In the genomic region with DNA sequence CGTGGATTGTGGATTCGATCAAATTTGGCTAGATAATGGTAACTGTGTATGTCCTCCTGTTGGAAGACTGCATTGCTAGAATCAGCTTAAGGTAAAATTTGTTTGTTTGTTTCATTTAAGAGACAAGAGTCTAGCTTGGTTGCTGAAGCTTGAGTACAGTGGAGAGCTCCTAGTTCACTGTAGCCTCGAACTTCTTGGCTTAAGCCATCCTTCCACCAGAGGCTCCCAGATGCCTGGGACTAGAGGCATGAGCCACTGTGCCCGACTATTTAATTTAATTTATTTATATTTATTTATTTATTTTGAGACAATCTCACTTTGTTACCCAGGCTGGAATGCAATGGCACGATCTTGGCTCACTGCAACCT, we compare ENCODE assay signal across 8 cellular contexts. TPM values are rescaled to one million over a fixed set of nuclear protein-coding genes. Genes with fewer than 3 reads are reported as not detected.
A peak's percentile ranks its signal among the peaks of the same experiment; 100 is the strongest.
DNase-seq lines count a peak whose midpoint lies in the region; ATAC-seq and TF ChIP-seq lines count a peak whose summit lies in the region.

No MANE protein-coding gene starts in this region.

- peak overlapping the region; percentile 95 for H3K4me3 Mint-ChIP-seq in stimulated activated naive CD8-positive, alpha-beta T cell treated with anti-CD3 and anti-CD28 coated beads, Interleukin-15, Interleukin-2, amounts not matched to agents 100 ng/mL and 50 ng/mL, for 24 hours
- H3K4me3 Mint-ChIP-seq in activated naive CD8-positive, alpha-beta T cell treated with anti-CD3 and anti-CD28 coated beads for 36 hours, result peak overlapping the region; percentile 94

- no peaks in the 10 kb centered on the region for H3K27me3 Mint-ChIP-seq in stimulated activated naive CD8-positive, alpha-beta T cell treated with anti-CD3 and anti-CD28 coated beads, Interleukin-15, Interleukin-2, amounts not matched to agents 100 ng/mL and 50 ng/mL, for 24 hours
- H3K27me3 Mint-ChIP-seq in activated naive CD8-positive, alpha-beta T cell treated with anti-CD3 and anti-CD28 coated beads for 36 hours, result no peaks in the 10 kb centered on the region

- H3K4me3 ChIP-seq in kidney epithelial cell (ENCODE audit: low read depth, low read length), result peak overlapping the region; percentile 73

- H3K36me3 ChIP-seq in kidney epithelial cell (ENCODE audit: control insufficient read depth, insufficient read depth, low read length), result no peaks in the 10 kb centered on the region

- TF ChIP-seq CTCF in kidney epithelial cell (IDR thresholded peaks at IDR 0.05; ENCODE audit: insufficient read depth, low read length, poor library complexity, severe bottlenecking), result no peak

- ATAC-seq in stimulated activated naive CD8-positive, alpha-beta T cell treated with anti-CD3 and anti-CD28 coated beads, Interleukin-15, Interleukin-2, amounts not matched to agents 100 U/mL and 50 U/mL, for 24 hours, result no peak
- ATAC-seq in GM21390 (IDR thresholded peaks at IDR 0.05; ENCODE audit: unreplicated experiment) (no peak), HG02981 (IDR thresholded peaks at IDR 0.05; ENCODE audit: unreplicated experiment) (no peak)

- H3K4me1 Mint-ChIP-seq in stimulated activated naive CD8-positive, alpha-beta T cell treated with anti-CD3 and anti-CD28 coated beads, Interleukin-15, Interleukin-2, amounts not matched to agents 100 ng/mL and 50 ng/mL, for 24 hours (ENCODE audit: low read depth), result peaks cover 44% of the 10 kb centered on the region
- peaks cover 29% of the 10 kb centered on the region for H3K4me1 Mint-ChIP-seq in activated naive CD8-positive, alpha-beta T cell treated with anti-CD3 and anti-CD28 coated beads for 36 hours

- H3K9me3 Mint-ChIP-seq in stimulated activated naive CD8-positive, alpha-beta T cell treated with anti-CD3 and anti-CD28 coated beads, Interleukin-15, Interleukin-2, amounts not matched to agents 100 ng/mL and 50 ng/mL, for 24 hours, result no peaks in the 10 kb centered on the region
- H3K9me3 Mint-ChIP-seq in activated naive CD8-positive, alpha-beta T cell treated with anti-CD3 and anti-CD28 coated beads for 36 hours, result no peaks in the 10 kb centered on the region

- H3K27me3 ChIP-seq in kidney epithelial cell (ENCODE audit: control insufficient read depth, insufficient read depth, low read length), result no peaks in the 10 kb centered on the region

- H3K27ac Mint-ChIP-seq in stimulated activated naive CD8-positive, alpha-beta T cell treated with anti-CD3 and anti-CD28 coated beads, Interleukin-15, Interleukin-2, amounts not matched to agents 100 ng/mL and 50 ng/mL, for 24 hours, result peak overlapping the region; percentile 71
- no peak overlapping the region for H3K27ac Mint-ChIP-seq in activated naive CD8-positive, alpha-beta T cell treated with anti-CD3 and anti-CD28 coated beads for 36 hours

- peaks cover 16% of the 10 kb centered on the region for H3K36me3 Mint-ChIP-seq in stimulated activated naive CD8-positive, alpha-beta T cell treated with anti-CD3 and anti-CD28 coated beads, Interleukin-15, Interleukin-2, amounts not matched to agents 100 ng/mL and 50 ng/mL, for 24 hours (ENCODE audit: low read depth)
- H3K36me3 Mint-ChIP-seq in activated naive CD8-positive, alpha-beta T cell treated with anti-CD3 and anti-CD28 coated beads for 36 hours, result peaks cover 10% of the 10 kb centered on the region

- TF ChIP-seq POLR2A in erythroblast (IDR thresholded peaks at IDR 0.05; ENCODE audit: low read length), result no peak

- DNase-seq in stimulated activated naive CD8-positive, alpha-beta T cell treated with anti-CD3 and anti-CD28 coated beads, Interleukin-15, Interleukin-2, amounts not matched to agents 100 U/mL and 50 U/mL, for 24 hours, result no peak
- DNase-seq in activated naive CD8-positive, alpha-beta T cell treated with anti-CD3 and anti-CD28 coated beads for 36 hours, result no peak
- DNase-seq in kidney epithelial cell (ENCODE audit: low read depth) (no peak), erythroblast (lab: John Stamatoyannopoulos, UW) (no peak), medulla oblongata (ENCODE audit: extremely low spot score) (no peak)

RNA-seq across cellular contexts. Expression of gene PHACTR4, which starts 1.5 kb away (rescaled TPM):
- 10 to 100 TPM; 23.9 TPM for total RNA-seq in activated naive CD8-positive, alpha-beta T cell treated with anti-CD3 and anti-CD28 coated beads for 36 hours
- total RNA-seq in kidney epithelial cell, result 31.3 and 31.8 TPM in 2 replicates

RNA-seq across cellular contexts. Expression of gene MED18, which starts 42.2 kb away (rescaled TPM):
- total RNA-seq in activated naive CD8-positive, alpha-beta T cell treated with anti-CD3 and anti-CD28 coated beads for 36 hours, result 10 to 100 TPM; 15.0 to 17.1 TPM
- total RNA-seq in kidney epithelial cell, result 19.4 and 27.1 TPM in 2 replicates
